35 cellular contexts compared by ENCODE assay signal in the genomic region with DNA sequence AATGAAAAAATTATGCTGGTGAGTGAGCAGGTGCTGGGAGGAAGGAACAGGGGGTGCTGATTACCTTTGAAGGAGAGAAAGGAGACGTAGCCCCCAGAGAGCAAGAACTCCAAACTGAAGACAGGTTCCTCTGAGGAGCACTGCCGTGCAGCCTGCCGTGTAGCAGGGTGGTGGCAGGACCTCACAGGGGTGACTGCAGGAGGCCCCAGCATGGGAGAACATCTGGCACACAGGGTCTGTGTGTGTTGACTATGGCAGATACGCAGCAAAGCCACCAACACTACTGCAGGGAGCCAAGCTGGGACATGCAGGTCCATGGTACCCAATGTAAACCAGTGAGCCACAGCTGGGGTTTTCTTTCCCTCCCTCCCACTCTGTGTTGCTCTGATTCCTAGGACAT.
"Had no signal": no experiment of that assay in that cellular context is flagged by ENCODE, and none has a peak within 500 bp of the region (broad histone marks: within the 10 kb centered on the region; RNA-seq: fewer than 3 reads in every experiment).

No MANE protein-coding gene starts in this region.

- H3K27me3 Mint-ChIP-seq: activated CD4-positive, alpha-beta memory T cell treated with anti-CD3 and anti-CD28 coated beads, Interleukin-2, amount 10 ng/mL, durations not matched to agents 7 days and 5 days; activated CD4-positive, alpha-beta T cell treated with anti-CD3 and anti-CD28 coated beads, Interleukin-2, amount 10 ng/mL, durations not matched to agents 7 days and 5 days had no signal

- H3K9me3 Mint-ChIP-seq: activated CD4-positive, alpha-beta memory T cell treated with anti-CD3 and anti-CD28 coated beads, Interleukin-2, amount 10 ng/mL, durations not matched to agents 7 days and 5 days; activated CD4-positive, alpha-beta T cell treated with anti-CD3 and anti-CD28 coated beads, Interleukin-2, amount 10 ng/mL, durations not matched to agents 7 days and 5 days; activated naive CD8-positive, alpha-beta T cell treated with anti-CD3 and anti-CD28 coated beads for 36 hours; activated T-helper 1 cell treated with anti-CD3 and anti-CD28 coated beads, Interleukin-12 subunit alpha, Interleukin-12 subunit beta, Interleukin-2, Interleukin-4 antibody, amounts not matched to agents 30 ng/mL and 10 ng/mL and 1 ng/mL, durations not matched to agents 14 hours and 24 hours and 36 hours; T-helper 1 cell treated with Interleukin-12 subunit alpha and Interleukin-12 subunit beta and Interleukin-4 antibody, amounts not matched to agents 30 μg/mL and 1 μg/mL, for 36 hours; T-helper 2 cell treated with Interferon-gamma antibody and Interleukin-4, amounts not matched to agents 5 μg/mL and 100 μg/mL, for 36 hours had no signal

- ATAC-seq: activated CD4-positive, alpha-beta T cell treated with anti-CD3 and anti-CD28 coated beads for 36 hours; activated CD4-positive, CD25-positive, alpha-beta regulatory T cell treated with anti-CD3 and anti-CD28 coated beads, Interleukin-2, amount 50 U/mL, for 24 hours; activated naive CD4-positive, alpha-beta T cell treated with anti-CD3 and anti-CD28 coated beads, Interleukin-2, amount 50 U/mL, for 72 hours; activated T-cell treated with anti-CD3 and anti-CD28 coated beads, Interleukin-2, amount 50 U/mL, for 4 hours; activated T-cell treated with anti-CD3 and anti-CD28 coated beads, Interleukin-2, amount 50 U/mL, for 72 hours; activated T-helper 17 cell treated with anti-CD3 and anti-CD28 coated beads, Interleukin-2, amount 50 U/mL, for 72 hours; body of pancreas had no signal

- H3K4me1 ChIP-seq: adrenal gland, body of pancreas, breast epithelium had no signal

- H3K4me3 ChIP-seq: adrenal gland, body of pancreas, breast epithelium had no signal

- H3K27ac ChIP-seq: adrenal gland, body of pancreas, brain microvascular endothelial cell, VCaP had no signal

- H3K27me3 ChIP-seq: adrenal gland, body of pancreas, brain microvascular endothelial cell, breast epithelium had no signal

- DNase-seq: activated CD4-positive, alpha-beta memory T cell treated with anti-CD3 and anti-CD28 coated beads, Interleukin-2, amount 10 ng/mL, durations not matched to agents 7 days and 5 days; activated CD4-positive, alpha-beta T cell treated with anti-CD3 and anti-CD28 coated beads for 1 hour; activated CD4-positive, alpha-beta T cell treated with anti-CD3 and anti-CD28 coated beads for 36 hours; activated CD4-positive, alpha-beta T cell treated with anti-CD3 and anti-CD28 coated beads for 48 hours; activated CD4-positive, alpha-beta T cell treated with anti-CD3 and anti-CD28 coated beads, Interleukin-2, amount 10 ng/mL, durations not matched to agents 7 days and 5 days; activated CD4-positive, alpha-beta T cell treated with anti-CD3 and anti-CD28 coated beads, Interleukin-2, amount 50 U/mL, for 48 hours; activated CD4-positive, CD25-positive, alpha-beta regulatory T cell; activated CD8-positive, alpha-beta memory T cell treated with anti-CD3 and anti-CD28 coated beads, Interleukin-2, amount 50 U/mL, for 4 hours; activated effector memory CD4-positive, alpha-beta T cell treated with anti-CD3 and anti-CD28 coated beads, Interleukin-2, amount 50 U/mL, for 16 hours; activated gamma-delta T cell treated with Interleukin-2 at 50 U/mL for 16 hours; activated naive CD4-positive, alpha-beta T cell; activated naive CD4-positive, alpha-beta T cell treated with anti-CD3 and anti-CD28 coated beads for 36 hours; activated naive CD4-positive, alpha-beta T cell treated with anti-CD3 and anti-CD28 coated beads, Interleukin-2, amount 50 U/mL, for 16 hours; activated naive CD8-positive, alpha-beta T cell treated with anti-CD3 and anti-CD28 coated beads for 36 hours; activated T-cell treated with anti-CD3 and anti-CD28 coated beads for 4 hours; activated T-cell treated with anti-CD3 and anti-CD28 coated beads, Interleukin-2, amount 50 U/mL, for 1 hour; activated T-cell treated with anti-CD3 and anti-CD28 coated beads, Interleukin-2, amount 50 U/mL, for 4 hours; activated T-cell treated with anti-CD3 and anti-CD28 coated beads, Interleukin-2, amount 50 U/mL, for 72 hours; adrenal gland; amniotic stem cell; aorta; body of pancreas; brain microvascular endothelial cell; central memory CD4-positive, alpha-beta T cell; T-helper 1 cell; T-helper 2 cell; T-helper 9 cell had no signal

- H3K4me3 Mint-ChIP-seq: activated CD4-positive, alpha-beta memory T cell treated with anti-CD3 and anti-CD28 coated beads, Interleukin-2, amount 10 ng/mL, durations not matched to agents 7 days and 5 days; activated CD4-positive, alpha-beta T cell treated with anti-CD3 and anti-CD28 coated beads for 36 hours; activated CD4-positive, alpha-beta T cell treated with anti-CD3 and anti-CD28 coated beads, Interleukin-2, amount 10 ng/mL, durations not matched to agents 7 days and 5 days; activated naive CD4-positive, alpha-beta T cell treated with anti-CD3 and anti-CD28 coated beads for 36 hours; activated naive CD8-positive, alpha-beta T cell treated with anti-CD3 and anti-CD28 coated beads for 36 hours; activated T-cell treated with anti-CD3 and anti-CD28 coated beads, Interleukin-2, amount 50 U/mL, for 4 hours; activated T-cell treated with anti-CD3 and anti-CD28 coated beads, Interleukin-2, amount 50 U/mL, for 72 hours; activated T-helper 1 cell treated with anti-CD3 and anti-CD28 coated beads, Interleukin-12 subunit alpha, Interleukin-12 subunit beta, Interleukin-2, Interleukin-4 antibody, amounts not matched to agents 30 ng/mL and 10 ng/mL and 1 ng/mL, durations not matched to agents 14 hours and 24 hours and 36 hours; activated T-helper 17 cell treated with anti-CD3 and anti-CD28 coated beads, Interleukin-2, amount 50 U/mL, for 72 hours; T-helper 1 cell treated with Interleukin-12 subunit alpha and Interleukin-12 subunit beta and Interleukin-4 antibody, amounts not matched to agents 30 μg/mL and 1 μg/mL, for 36 hours; T-helper 2 cell treated with Interferon-gamma antibody and Interleukin-4, amounts not matched to agents 5 μg/mL and 100 μg/mL, for 36 hours had no signal

- H3K36me3 Mint-ChIP-seq: activated naive CD4-positive, alpha-beta T cell treated with anti-CD3 and anti-CD28 coated beads, Interleukin-2, amount 50 U/mL, for 72 hours; activated naive CD8-positive, alpha-beta T cell treated with anti-CD3 and anti-CD28 coated beads for 36 hours had no signal

- H3K9me3 ChIP-seq: adrenal gland, body of pancreas, breast epithelium had no signal

- H3K36me3 ChIP-seq: adrenal gland, brain microvascular endothelial cell, breast epithelium had no signal

- H3K4me1 Mint-ChIP-seq: activated CD4-positive, alpha-beta memory T cell treated with anti-CD3 and anti-CD28 coated beads, Interleukin-2, amount 10 ng/mL, durations not matched to agents 7 days and 5 days; activated CD4-positive, alpha-beta T cell treated with anti-CD3 and anti-CD28 coated beads for 36 hours; activated CD4-positive, alpha-beta T cell treated with anti-CD3 and anti-CD28 coated beads, Interleukin-2, amount 10 ng/mL, durations not matched to agents 7 days and 5 days; activated naive CD8-positive, alpha-beta T cell treated with anti-CD3 and anti-CD28 coated beads for 36 hours; activated T-helper 17 cell treated with anti-CD3 and anti-CD28 coated beads, Interleukin-2, amount 50 U/mL, for 72 hours had no signal

- H3K27ac Mint-ChIP-seq: activated CD4-positive, alpha-beta memory T cell treated with anti-CD3 and anti-CD28 coated beads, Interleukin-2, amount 10 ng/mL, durations not matched to agents 7 days and 5 days; activated CD4-positive, alpha-beta T cell treated with anti-CD3 and anti-CD28 coated beads for 36 hours; activated CD4-positive, alpha-beta T cell treated with anti-CD3 and anti-CD28 coated beads, Interleukin-2, amount 10 ng/mL, durations not matched to agents 7 days and 5 days; activated naive CD4-positive, alpha-beta T cell treated with anti-CD3 and anti-CD28 coated beads for 36 hours; activated naive CD4-positive, alpha-beta T cell treated with anti-CD3 and anti-CD28 coated beads, Interleukin-2, amount 50 U/mL, for 72 hours; activated naive CD8-positive, alpha-beta T cell treated with anti-CD3 and anti-CD28 coated beads for 36 hours; activated T-cell treated with anti-CD3 and anti-CD28 coated beads, Interleukin-2, amount 50 U/mL, for 72 hours; activated T-helper 1 cell treated with anti-CD3 and anti-CD28 coated beads, Interleukin-12 subunit alpha, Interleukin-12 subunit beta, Interleukin-2, Interleukin-4 antibody, amounts not matched to agents 30 ng/mL and 10 ng/mL and 1 ng/mL, durations not matched to agents 14 hours and 24 hours and 36 hours; activated T-helper 17 cell treated with anti-CD3 and anti-CD28 coated beads, Interleukin-2, amount 50 U/mL, for 72 hours; T-helper 1 cell treated with Interleukin-12 subunit alpha and Interleukin-12 subunit beta and Interleukin-4 antibody, amounts not matched to agents 30 μg/mL and 1 μg/mL, for 36 hours; T-helper 2 cell treated with Interferon-gamma antibody and Interleukin-4, amounts not matched to agents 5 μg/mL and 100 μg/mL, for 36 hours had no signal
